1 cellular context compared by ENCODE assay signal in the genomic region with DNA sequence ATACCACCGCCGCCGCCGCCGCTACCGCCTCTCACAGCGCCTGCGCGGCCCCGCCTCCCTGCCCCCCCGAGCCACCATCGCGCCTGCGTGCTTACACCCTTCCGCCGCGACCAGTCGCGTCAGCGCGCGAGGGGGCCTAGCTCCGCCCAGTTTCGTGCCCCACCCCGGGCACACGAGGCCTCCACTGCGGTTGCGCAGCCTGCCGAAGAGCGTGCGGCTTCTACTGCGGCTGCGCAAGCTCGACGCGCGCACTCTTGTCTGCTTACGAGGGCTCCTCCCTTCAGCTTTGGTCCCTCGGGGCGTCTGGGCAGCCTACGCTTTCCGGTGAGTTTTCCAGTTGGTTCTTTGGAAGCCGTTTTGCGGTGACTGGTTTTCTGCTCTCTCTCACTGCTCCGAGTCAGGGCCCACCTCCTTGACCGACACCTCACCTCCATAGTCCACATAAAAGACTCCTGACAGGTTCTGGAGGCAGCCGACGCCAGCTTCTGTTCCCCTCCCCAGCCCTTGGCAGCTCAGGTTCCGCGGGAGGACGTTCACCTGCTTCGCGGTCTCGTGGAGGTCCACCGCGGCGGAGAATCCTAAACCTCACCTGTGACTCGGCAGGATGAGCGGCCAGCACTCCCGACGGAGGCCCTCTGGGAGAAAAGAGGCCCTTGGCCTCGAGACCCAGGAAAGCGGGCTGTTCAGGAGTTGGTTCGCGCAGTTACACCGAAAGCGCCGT.
A peak's percentile ranks its signal among the peaks of the same experiment; 100 is the strongest.
TF ChIP-seq lines count a peak whose summit lies in the region.

A gene (minus strand): TSS at position 35 of the 721 bp plus-strand sequence. CDS start 65 bp downstream, outside the sequence.

TF ChIP-seq in K562, 482 proteins besides CTCF, POLR2A, EP300 and RAD21 (continued from another document):
- TF ChIP-seq FOXA1 (IDR thresholded peaks at IDR 0.05; ENCODE audit: borderline replicate concordance) = no peak
- TF ChIP-seq, protein P1, sequence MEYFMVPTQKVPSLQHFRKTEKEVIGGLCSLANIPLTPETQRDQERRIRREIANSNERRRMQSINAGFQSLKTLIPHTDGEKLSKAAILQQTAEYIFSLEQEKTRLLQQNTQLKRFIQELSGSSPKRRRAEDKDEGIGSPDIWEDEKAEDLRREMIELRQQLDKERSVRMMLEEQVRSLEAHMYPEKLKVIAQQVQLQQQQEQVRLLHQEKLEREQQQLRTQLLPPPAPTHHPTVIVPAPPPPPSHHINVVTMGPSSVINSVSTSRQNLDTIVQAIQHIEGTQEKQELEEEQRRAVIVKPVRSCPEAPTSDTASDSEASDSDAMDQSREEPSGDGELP (CRISPR knock-in tag; IDR thresholded peaks at IDR 0.05; ENCODE audit: borderline replicate concordance) = 0 out of 2 replicates have a peak, but pooled peaks have one; percentile 22
- TF ChIP-seq HMGN3 (IDR thresholded peaks at IDR 0.05; ENCODE audit: borderline replicate concordance, extremely low read depth, insufficient read length, low read depth, low read length) = peak; percentile 25
- TF ChIP-seq RB1 (IDR thresholded peaks at IDR 0.05; ENCODE audit: low read depth) = peak; percentile 6; the same call in 1 of the 2 replicates
- peak; percentile 65 for TF ChIP-seq TBP (optimal IDR thresholded peaks at IDR 0.05; ENCODE audit: low read depth, low read length)
- TF ChIP-seq SMARCA4 (IDR thresholded peaks at IDR 0.05) = 0 out of 2 replicates have a peak, but pooled peaks have one; percentile 10
- peak; percentile 6 to 19; a peak in 1 of 4 replicates for TF ChIP-seq SIN3A (IDR thresholded peaks at IDR 0.05; ENCODE audit: borderline replicate concordance in 2 of 2, control insufficient read depth in 1 of 2, low read depth in 2 of 2, low read length in 2 of 2)
- TF ChIP-seq, protein P2, sequence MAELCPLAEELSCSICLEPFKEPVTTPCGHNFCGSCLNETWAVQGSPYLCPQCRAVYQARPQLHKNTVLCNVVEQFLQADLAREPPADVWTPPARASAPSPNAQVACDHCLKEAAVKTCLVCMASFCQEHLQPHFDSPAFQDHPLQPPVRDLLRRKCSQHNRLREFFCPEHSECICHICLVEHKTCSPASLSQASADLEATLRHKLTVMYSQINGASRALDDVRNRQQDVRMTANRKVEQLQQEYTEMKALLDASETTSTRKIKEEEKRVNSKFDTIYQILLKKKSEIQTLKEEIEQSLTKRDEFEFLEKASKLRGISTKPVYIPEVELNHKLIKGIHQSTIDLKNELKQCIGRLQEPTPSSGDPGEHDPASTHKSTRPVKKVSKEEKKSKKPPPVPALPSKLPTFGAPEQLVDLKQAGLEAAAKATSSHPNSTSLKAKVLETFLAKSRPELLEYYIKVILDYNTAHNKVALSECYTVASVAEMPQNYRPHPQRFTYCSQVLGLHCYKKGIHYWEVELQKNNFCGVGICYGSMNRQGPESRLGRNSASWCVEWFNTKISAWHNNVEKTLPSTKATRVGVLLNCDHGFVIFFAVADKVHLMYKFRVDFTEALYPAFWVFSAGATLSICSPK (IDR thresholded peaks at IDR 0.05; ENCODE audit: borderline replicate concordance) = no peak
- TF ChIP-seq RBFOX2 (IDR thresholded peaks at IDR 0.05; ENCODE audit: low read depth, low read length) = peak; percentile 86
- no peak for TF ChIP-seq CAMTA2 (CRISPR knock-in tag; conservative IDR thresholded peaks at IDR 0.05)
- TF ChIP-seq NFIC (IDR thresholded peaks at IDR 0.05) = no peak
- no peak for TF ChIP-seq ETV5 (CRISPR knock-in tag; IDR thresholded peaks at IDR 0.05; ENCODE audit: low read depth)
- TF ChIP-seq KDM4B (IDR thresholded peaks at IDR 0.05; ENCODE audit: borderline replicate concordance in 2 of 2, low read depth in 1 of 2) = 0 out of 4 replicates have a peak, but pooled peaks of 1 of the 2 experiments have one; percentile 2
- peak; percentile 62; the same call in 1 of the 2 replicates for TF ChIP-seq PHF8 (IDR thresholded peaks at IDR 0.05; ENCODE audit: borderline replicate concordance, low read length)
- no peak for TF ChIP-seq GATAD2B (IDR thresholded peaks at IDR 0.05; ENCODE audit: borderline replicate concordance)
- TF ChIP-seq TCF3 (CRISPR knock-in tag; IDR thresholded peaks at IDR 0.05) = no peak
- no peak for TF ChIP-seq ADNP (tag; IDR thresholded peaks at IDR 0.05)
- TF ChIP-seq HDAC2 (IDR thresholded peaks at IDR 0.05) = no peak
- peak; percentile 66 for TF ChIP-seq POU5F1 (IDR thresholded peaks at IDR 0.05; ENCODE audit: borderline replicate concordance, low read depth, low read length, partially characterized antibody)
- TF ChIP-seq, protein P3, sequence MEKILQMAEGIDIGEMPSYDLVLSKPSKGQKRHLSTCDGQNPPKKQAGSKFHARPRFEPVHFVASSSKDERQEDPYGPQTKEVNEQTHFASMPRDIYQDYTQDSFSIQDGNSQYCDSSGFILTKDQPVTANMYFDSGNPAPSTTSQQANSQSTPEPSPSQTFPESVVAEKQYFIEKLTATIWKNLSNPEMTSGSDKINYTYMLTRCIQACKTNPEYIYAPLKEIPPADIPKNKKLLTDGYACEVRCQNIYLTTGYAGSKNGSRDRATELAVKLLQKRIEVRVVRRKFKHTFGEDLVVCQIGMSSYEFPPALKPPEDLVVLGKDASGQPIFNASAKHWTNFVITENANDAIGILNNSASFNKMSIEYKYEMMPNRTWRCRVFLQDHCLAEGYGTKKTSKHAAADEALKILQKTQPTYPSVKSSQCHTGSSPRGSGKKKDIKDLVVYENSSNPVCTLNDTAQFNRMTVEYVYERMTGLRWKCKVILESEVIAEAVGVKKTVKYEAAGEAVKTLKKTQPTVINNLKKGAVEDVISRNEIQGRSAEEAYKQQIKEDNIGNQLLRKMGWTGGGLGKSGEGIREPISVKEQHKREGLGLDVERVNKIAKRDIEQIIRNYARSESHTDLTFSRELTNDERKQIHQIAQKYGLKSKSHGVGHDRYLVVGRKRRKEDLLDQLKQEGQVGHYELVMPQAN (IDR thresholded peaks at IDR 0.05; ENCODE audit: borderline replicate concordance) = peak; percentile 56; the same call in 1 of the 2 replicates
- TF ChIP-seq, protein P4, sequence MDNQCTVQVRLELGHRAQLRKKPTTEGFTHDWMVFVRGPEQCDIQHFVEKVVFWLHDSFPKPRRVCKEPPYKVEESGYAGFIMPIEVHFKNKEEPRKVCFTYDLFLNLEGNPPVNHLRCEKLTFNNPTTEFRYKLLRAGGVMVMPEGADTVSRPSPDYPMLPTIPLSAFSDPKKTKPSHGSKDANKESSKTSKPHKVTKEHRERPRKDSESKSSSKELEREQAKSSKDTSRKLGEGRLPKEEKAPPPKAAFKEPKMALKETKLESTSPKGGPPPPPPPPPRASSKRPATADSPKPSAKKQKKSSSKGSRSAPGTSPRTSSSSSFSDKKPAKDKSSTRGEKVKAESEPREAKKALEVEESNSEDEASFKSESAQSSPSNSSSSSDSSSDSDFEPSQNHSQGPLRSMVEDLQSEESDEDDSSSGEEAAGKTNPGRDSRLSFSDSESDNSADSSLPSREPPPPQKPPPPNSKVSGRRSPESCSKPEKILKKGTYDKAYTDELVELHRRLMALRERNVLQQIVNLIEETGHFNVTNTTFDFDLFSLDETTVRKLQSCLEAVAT (IDR thresholded peaks at IDR 0.05) = no peak
- peak; percentile 36; the same call in 1 of the 2 replicates for TF ChIP-seq PML (IDR thresholded peaks at IDR 0.05; ENCODE audit: low read length)
- TF ChIP-seq, protein P5, sequence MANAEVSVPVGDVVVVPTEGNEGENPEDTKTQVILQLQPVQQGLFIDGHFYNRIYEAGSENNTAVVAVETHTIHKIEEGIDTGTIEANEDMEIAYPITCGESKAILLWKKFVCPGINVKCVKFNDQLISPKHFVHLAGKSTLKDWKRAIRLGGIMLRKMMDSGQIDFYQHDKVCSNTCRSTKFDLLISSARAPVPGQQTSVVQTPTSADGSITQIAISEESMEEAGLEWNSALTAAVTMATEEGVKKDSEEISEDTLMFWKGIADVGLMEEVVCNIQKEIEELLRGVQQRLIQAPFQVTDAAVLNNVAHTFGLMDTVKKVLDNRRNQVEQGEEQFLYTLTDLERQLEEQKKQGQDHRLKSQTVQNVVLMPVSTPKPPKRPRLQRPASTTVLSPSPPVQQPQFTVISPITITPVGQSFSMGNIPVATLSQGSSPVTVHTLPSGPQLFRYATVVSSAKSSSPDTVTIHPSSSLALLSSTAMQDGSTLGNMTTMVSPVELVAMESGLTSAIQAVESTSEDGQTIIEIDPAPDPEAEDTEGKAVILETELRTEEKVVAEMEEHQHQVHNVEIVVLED (CRISPR knock-in tag; IDR thresholded peaks at IDR 0.05) = peak; percentile 83
- TF ChIP-seq POLR2H (tag; IDR thresholded peaks at IDR 0.05; ENCODE audit: low read depth) = no peak
- TF ChIP-seq SMAD1 (IDR thresholded peaks at IDR 0.05; ENCODE audit: low read depth, low read length, partially characterized antibody) = no peak
- no peak for TF ChIP-seq RCOR1 (IDR thresholded peaks at IDR 0.05; ENCODE audit: borderline replicate concordance in 1 of 2, low read depth in 2 of 2, low read length in 2 of 2)
- no peak for TF ChIP-seq ZBTB7A (IDR thresholded peaks at IDR 0.05; ENCODE audit: borderline replicate concordance, control insufficient read depth, low read depth, low read length)
- TF ChIP-seq SRSF9 (IDR thresholded peaks at IDR 0.05; ENCODE audit: borderline replicate concordance, low read depth, low read length) = no peak
- peak; percentile 47; the same call in 1 of the 2 replicates for TF ChIP-seq NCOA6 (IDR thresholded peaks at IDR 0.05)
- TF ChIP-seq BACH1 (tag; IDR thresholded peaks at IDR 0.05) = no peak
- TF ChIP-seq DACH1 (IDR thresholded peaks at IDR 0.05; ENCODE audit: partially characterized antibody) = no peak
- no peak for TF ChIP-seq NR2C2 (CRISPR knock-in tag; IDR thresholded peaks at IDR 0.05)
- TF ChIP-seq NR2C2 (tag; IDR thresholded peaks at IDR 0.05) = 0 out of 2 replicates have a peak, but pooled peaks have one; percentile 29
- no peak for TF ChIP-seq KLF10 (CRISPR knock-in tag; IDR thresholded peaks at IDR 0.05)
- no peak for TF ChIP-seq CBX8 (IDR thresholded peaks at IDR 0.05; ENCODE audit: borderline replicate concordance, extremely low read depth, low read depth, low read length, poor library complexity, severe bottlenecking)
- peak; percentile 42; the same call in 1 of the 2 replicates for TF ChIP-seq MBD2 (IDR thresholded peaks at IDR 0.05; ENCODE audit: borderline replicate concordance, low read depth)
- TF ChIP-seq, protein P6, sequence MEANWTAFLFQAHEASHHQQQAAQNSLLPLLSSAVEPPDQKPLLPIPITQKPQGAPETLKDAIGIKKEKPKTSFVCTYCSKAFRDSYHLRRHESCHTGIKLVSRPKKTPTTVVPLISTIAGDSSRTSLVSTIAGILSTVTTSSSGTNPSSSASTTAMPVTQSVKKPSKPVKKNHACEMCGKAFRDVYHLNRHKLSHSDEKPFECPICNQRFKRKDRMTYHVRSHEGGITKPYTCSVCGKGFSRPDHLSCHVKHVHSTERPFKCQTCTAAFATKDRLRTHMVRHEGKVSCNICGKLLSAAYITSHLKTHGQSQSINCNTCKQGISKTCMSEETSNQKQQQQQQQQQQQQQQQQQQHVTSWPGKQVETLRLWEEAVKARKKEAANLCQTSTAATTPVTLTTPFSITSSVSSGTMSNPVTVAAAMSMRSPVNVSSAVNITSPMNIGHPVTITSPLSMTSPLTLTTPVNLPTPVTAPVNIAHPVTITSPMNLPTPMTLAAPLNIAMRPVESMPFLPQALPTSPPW (CRISPR knock-in tag; IDR thresholded peaks at IDR 0.05) = peak; percentile 99
- TF ChIP-seq, protein P7, sequence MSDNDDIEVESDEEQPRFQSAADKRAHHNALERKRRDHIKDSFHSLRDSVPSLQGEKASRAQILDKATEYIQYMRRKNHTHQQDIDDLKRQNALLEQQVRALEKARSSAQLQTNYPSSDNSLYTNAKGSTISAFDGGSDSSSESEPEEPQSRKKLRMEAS (CRISPR knock-in tag; IDR thresholded peaks at IDR 0.05) = peak; percentile 60; the same call in 1 of the 2 replicates
